ENCODE assay signal across 16 cellular contexts in the genomic region with DNA sequence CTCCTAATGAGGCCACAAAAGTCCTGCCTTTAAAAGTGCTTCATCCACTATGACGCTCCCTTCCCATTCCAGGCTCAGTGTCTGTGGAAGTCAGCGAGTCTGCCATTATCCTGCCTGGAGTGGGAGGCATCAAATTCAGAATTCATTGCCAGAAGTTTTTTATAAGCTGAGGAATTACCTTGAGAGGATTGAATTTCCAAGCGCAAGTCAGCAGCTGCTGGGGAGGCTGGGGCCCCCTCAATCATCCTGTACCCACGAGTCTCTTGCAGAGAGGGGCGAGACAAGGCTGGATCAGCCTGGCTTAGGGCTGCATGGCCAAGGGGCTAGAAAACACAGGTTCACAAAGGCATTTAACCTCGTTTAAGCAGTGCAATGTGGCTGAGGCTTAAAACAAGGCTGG.
"Had no signal": no experiment of that assay in that cellular context is flagged by ENCODE, and none has a peak within 500 bp of the region (broad histone marks: within the 10 kb centered on the region; RNA-seq: fewer than 3 reads in every experiment).

No MANE protein-coding gene starts in this region.

- H3K9me3 Mint-ChIP-seq: activated CD4-positive, alpha-beta T cell treated with anti-CD3 and anti-CD28 coated beads, Interleukin-2, amount 10 ng/mL, durations not matched to agents 7 days and 5 days; activated naive CD8-positive, alpha-beta T cell treated with anti-CD3 and anti-CD28 coated beads for 36 hours; effector memory CD8-positive, alpha-beta T cell; memory B cell had no signal

- H3K27me3 ChIP-seq: brain microvascular endothelial cell, heart left ventricle, left lung, pancreas, thyroid gland, uterus had no signal

- H3K36me3 Mint-ChIP-seq: activated naive CD8-positive, alpha-beta T cell treated with anti-CD3 and anti-CD28 coated beads for 36 hours; memory B cell; stimulated activated naive B cell treated with anti-CD40 and anti-IgM and Interleukin-4, amounts not matched to agents 10 μg/mL and 1 μg/mL and 100 μg/mL, for 72 hours had no signal

- H3K4me1 ChIP-seq: left lung, pancreas, thyroid gland, uterus had no signal

- H3K4me3 Mint-ChIP-seq: activated CD4-positive, alpha-beta T cell treated with anti-CD3 and anti-CD28 coated beads, Interleukin-2, amount 10 ng/mL, durations not matched to agents 7 days and 5 days; activated naive CD8-positive, alpha-beta T cell treated with anti-CD3 and anti-CD28 coated beads for 36 hours; effector memory CD8-positive, alpha-beta T cell; memory B cell; stimulated activated naive B cell treated with anti-CD40 and anti-IgM and Interleukin-4, amounts not matched to agents 10 μg/mL and 1 μg/mL and 100 μg/mL, for 72 hours; T-helper 17 cell had no signal

- H3K4me3 ChIP-seq: heart left ventricle, left lung, pancreas, thyroid gland, uterus had no signal

- H3K27ac Mint-ChIP-seq: activated CD4-positive, alpha-beta T cell treated with anti-CD3 and anti-CD28 coated beads, Interleukin-2, amount 10 ng/mL, durations not matched to agents 7 days and 5 days; activated naive CD8-positive, alpha-beta T cell treated with anti-CD3 and anti-CD28 coated beads for 36 hours; effector memory CD8-positive, alpha-beta T cell; memory B cell; stimulated activated naive B cell treated with anti-CD40 and anti-IgM and Interleukin-4, amounts not matched to agents 10 μg/mL and 1 μg/mL and 100 μg/mL, for 72 hours; T-helper 17 cell had no signal

- H3K9me3 ChIP-seq: heart left ventricle, left lung, pancreas, thyroid gland, uterus had no signal

- FAIRE-seq: frontal cortex, pancreas had no signal

- DNase-seq: activated CD4-positive, alpha-beta T cell treated with anti-CD3 and anti-CD28 coated beads, Interleukin-2, amount 10 ng/mL, durations not matched to agents 7 days and 5 days; activated CD8-positive, alpha-beta memory T cell treated with anti-CD3 and anti-CD28 coated beads for 24 hours; activated naive CD8-positive, alpha-beta T cell treated with anti-CD3 and anti-CD28 coated beads for 36 hours; brain microvascular endothelial cell; effector memory CD8-positive, alpha-beta T cell; heart left ventricle; left lung; pancreas; retina; stimulated activated CD4-positive, alpha-beta T cell treated with anti-CD3 and anti-CD28 coated beads, Interleukin-2, amount 100 ng/mL, for 48 hours; stimulated activated naive B cell treated with anti-CD40 and anti-IgM and Interleukin-4, amounts not matched to agents 10 μg/mL and 1 μg/mL and 100 μg/mL, for 72 hours; T-helper 17 cell; thyroid gland; uterus had no signal

- H3K4me1 Mint-ChIP-seq: activated CD4-positive, alpha-beta T cell treated with anti-CD3 and anti-CD28 coated beads, Interleukin-2, amount 10 ng/mL, durations not matched to agents 7 days and 5 days; activated naive CD8-positive, alpha-beta T cell treated with anti-CD3 and anti-CD28 coated beads for 36 hours; memory B cell; stimulated activated naive B cell treated with anti-CD40 and anti-IgM and Interleukin-4, amounts not matched to agents 10 μg/mL and 1 μg/mL and 100 μg/mL, for 72 hours; T-helper 17 cell had no signal

- ATAC-seq: effector memory CD8-positive, alpha-beta T cell; heart left ventricle; left lung; pancreas; stimulated activated naive B cell treated with anti-CD40 and anti-IgM and Interleukin-4, amounts not matched to agents 10 μg/mL and 1 μg/mL and 100 μg/mL, for 72 hours; T-helper 17 cell had no signal

- H3K36me3 ChIP-seq: brain microvascular endothelial cell, heart left ventricle, left lung, pancreas, thyroid gland, uterus had no signal
